Comparison of ENCODE assay signal across 26 cellular contexts in the genomic region with DNA sequence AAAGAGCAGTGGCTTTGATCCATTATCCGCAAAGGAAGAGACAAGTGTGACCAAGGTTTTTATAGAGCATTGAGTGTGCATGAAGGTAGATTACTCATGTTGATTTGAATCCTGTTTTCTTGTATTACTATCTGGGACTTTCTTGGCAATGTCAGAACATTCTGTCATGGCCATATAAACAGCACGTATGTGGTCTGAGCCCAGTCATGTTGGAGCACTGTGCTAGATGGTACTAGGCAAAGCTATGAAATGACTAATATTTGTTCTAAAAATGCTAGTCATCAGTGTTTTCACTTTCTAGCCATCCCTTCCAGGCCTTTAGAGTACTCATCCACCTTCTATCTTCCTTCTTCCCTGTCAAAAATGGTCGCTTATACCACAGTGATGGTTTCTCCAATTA.
"Had no signal": no experiment of that assay in that cellular context is flagged by ENCODE, and none has a peak within 500 bp of the region (broad histone marks: within the 10 kb centered on the region; RNA-seq: fewer than 3 reads in every experiment).

No MANE protein-coding gene starts in this region.

- ATAC-seq: gastroesophageal sphincter; left cardiac atrium; right lobe of liver; stimulated activated effector memory CD8-positive, alpha-beta T cell treated with anti-CD3 and anti-CD28 coated beads, Interleukin-12 subunit alpha, Interleukin-12 subunit beta, amount 100 ng/mL, for 72 hours; stimulated activated naive CD8-positive, alpha-beta T cell treated with anti-CD3 and anti-CD28 coated beads, Interleukin-15, Interleukin-2, amounts not matched to agents 100 U/mL and 50 U/mL, for 24 hours had no signal

- FAIRE-seq: endothelial cell of umbilical vein had no signal

- DNase-seq: effector CD4-positive, alpha-beta T cell; endodermal cell; glutamatergic neuron; islet precursor cell; left cardiac atrium; left ventricle myocardium inferior; lower lobe of right lung; mesenchymal stem cell; naive B cell; occipital lobe; retina; right lobe of liver; stimulated activated CD4-positive, alpha-beta T cell treated with anti-CD3 and anti-CD28 coated beads, Interleukin-4, amount 100 ng/mL, for 1 hour; stimulated activated CD8-positive, alpha-beta memory T cell treated with anti-CD3 and anti-CD28 coated beads, Interleukin-4, amount 100 ng/mL, for 48 hours; stimulated activated naive CD8-positive, alpha-beta T cell treated with anti-CD3 and anti-CD28 coated beads, Interleukin-15, Interleukin-2, amounts not matched to agents 100 U/mL and 50 U/mL, for 24 hours; thyroid gland; upper lobe of left lung; uterus had no signal

- H2AFZ ChIP-seq: parathyroid adenoma had no signal

- H3K4me1 ChIP-seq: esophagus muscularis mucosa, gastroesophageal sphincter, left ventricle myocardium inferior, lower lobe of right lung, prostate gland, suprapubic skin, thyroid gland, upper lobe of left lung, uterus had no signal

- H3K27me3 ChIP-seq: esophagus muscularis mucosa, gastroesophageal sphincter, right lobe of liver, suprapubic skin, thyroid gland, upper lobe of left lung, uterus had no signal

- H3K9ac ChIP-seq: parathyroid adenoma had no signal

- H3K36me3 ChIP-seq: esophagus muscularis mucosa, gastroesophageal sphincter, left ventricle myocardium inferior, lower lobe of right lung, prostate gland, right lobe of liver, suprapubic skin, thyroid gland, upper lobe of left lung, uterus had no signal

- H3K79me2 ChIP-seq: parathyroid adenoma had no signal

- H3K4me3 ChIP-seq: coronary artery, esophagus muscularis mucosa, gastroesophageal sphincter, left ventricle myocardium inferior, lower lobe of right lung, prostate gland, right lobe of liver, suprapubic skin, thyroid gland, upper lobe of left lung, uterus had no signal

- H3K9me3 ChIP-seq: esophagus muscularis mucosa, gastroesophageal sphincter, left ventricle myocardium inferior, lower lobe of right lung, prostate gland, right lobe of liver, suprapubic skin, thyroid gland, upper lobe of left lung, uterus had no signal

- H3K27ac ChIP-seq: coronary artery, esophagus muscularis mucosa, gastroesophageal sphincter, left ventricle myocardium inferior, lower lobe of right lung, parathyroid adenoma, prostate gland, right lobe of liver, suprapubic skin, thyroid gland, upper lobe of left lung, uterus had no signal
